33 cellular contexts compared by ENCODE assay signal in genomic region chr20:34177060-34177459, GRCh38.
"Had no signal": no experiment of that assay in that cellular context is flagged by ENCODE, and none has a peak within 500 bp of the region (broad histone marks: within the 10 kb centered on the region; RNA-seq: fewer than 3 reads in every experiment).

No MANE protein-coding gene starts in this region.

- FAIRE-seq: astrocyte, bronchial epithelial cell, colon had no signal

- H3K4me3 ChIP-seq: adrenal gland, ascending aorta, body of pancreas, breast epithelium, cardiac muscle cell had no signal

- H3K4me1 ChIP-seq: adrenal gland, ascending aorta, body of pancreas, breast epithelium had no signal

- H3K27me3 ChIP-seq: adrenal gland, ascending aorta, body of pancreas, brain microvascular endothelial cell, breast epithelium, cardiac muscle cell had no signal

- ATAC-seq: activated naive CD4-positive, alpha-beta T cell treated with anti-CD3 and anti-CD28 coated beads, Interleukin-2, amount 50 U/mL, for 72 hours; activated naive CD8-positive, alpha-beta T cell treated with anti-CD3 and anti-CD28 coated beads, Interleukin-2, amount 50 U/mL, for 24 hours; activated T-cell treated with anti-CD3 and anti-CD28 coated beads, Interleukin-2, amount 50 U/mL, for 4 hours; activated T-cell treated with anti-CD3 and anti-CD28 coated beads, Interleukin-2, amount 50 U/mL, for 72 hours; activated T-helper 17 cell treated with anti-CD3 and anti-CD28 coated beads, Interleukin-2, amount 50 U/mL, for 72 hours; body of pancreas had no signal

- DNase-seq: activated effector memory CD4-positive, alpha-beta T cell treated with anti-CD3 and anti-CD28 coated beads, Interleukin-2, amount 50 U/mL, for 16 hours; activated effector memory CD4-positive, alpha-beta T cell treated with Interleukin-2 at 50 U/mL for 16 hours; activated gamma-delta T cell; activated gamma-delta T cell treated with Interleukin-2 at 50 U/mL for 16 hours; activated naive CD4-positive, alpha-beta T cell; activated naive CD4-positive, alpha-beta T cell treated with anti-CD3 and anti-CD28 coated beads for 36 hours; activated naive CD4-positive, alpha-beta T cell treated with anti-CD3 and anti-CD28 coated beads, Interleukin-2, amount 10 ng/mL, durations not matched to agents 7 days and 5 days; activated naive CD4-positive, alpha-beta T cell treated with anti-CD3 and anti-CD28 coated beads, Interleukin-2, amount 50 U/mL, for 16 hours; activated naive CD4-positive, alpha-beta T cell treated with Interleukin-2 at 50 U/mL for 16 hours; activated naive CD8-positive, alpha-beta T cell treated with anti-CD3 and anti-CD28 coated beads for 36 hours; activated naive CD8-positive, alpha-beta T cell treated with anti-CD3 and anti-CD28 coated beads, Interleukin-2, amount 10 ng/mL, durations not matched to agents 7 days and 5 days; activated naive CD8-positive, alpha-beta T cell treated with anti-CD3 and anti-CD28 coated beads, Interleukin-2, amount 50 U/mL, for 24 hours; activated T-cell treated with anti-CD3 and anti-CD28 coated beads, Interleukin-2, amount 50 U/mL, for 4 hours; activated T-cell treated with anti-CD3 and anti-CD28 coated beads, Interleukin-2, amount 50 U/mL, for 48 hours; activated T-cell treated with anti-CD3 and anti-CD28 coated beads, Interleukin-2, amount 50 U/mL, for 72 hours; adrenal gland; amniotic stem cell; amygdala; anterior cingulate cortex; aorta; body of pancreas; brain microvascular endothelial cell; caudate nucleus; central memory CD4-positive, alpha-beta T cell; cerebellar nuclear complex had no signal

- H3K27ac ChIP-seq: adrenal gland, ascending aorta, body of pancreas, brain microvascular endothelial cell, breast epithelium, cardiac muscle cell had no signal

- H3K36me3 ChIP-seq: adrenal gland, ascending aorta, brain microvascular endothelial cell, breast epithelium, cardiac muscle cell had no signal

- H3K9me3 ChIP-seq: adrenal gland, ascending aorta, body of pancreas, breast epithelium had no signal
